In genomic region chr20:44247676-44248419, GRCh38 we compare ENCODE assay signal across 9 cellular contexts. TPM values are rescaled to one million over a fixed set of nuclear protein-coding genes. Genes with fewer than 3 reads are reported as not detected.
A peak's percentile ranks its signal among the peaks of the same experiment; 100 is the strongest.
DNase-seq lines count a peak whose midpoint lies in the region; ATAC-seq, FAIRE-seq and TF ChIP-seq lines count a peak whose summit lies in the region.
"Had no signal": no experiment of that assay in that cellular context is flagged by ENCODE, and none has a peak within 500 bp of the region (broad histone marks: within the 10 kb centered on the region; RNA-seq: fewer than 3 reads in every experiment).

No MANE protein-coding gene starts in this region.

- H3K36me3 ChIP-seq in bronchial epithelial cell (ENCODE audit: control insufficient read depth, insufficient read depth, low read length) = no peaks in the 10 kb centered on the region

- H3K27me3 ChIP-seq in bronchial epithelial cell (ENCODE audit: control insufficient read depth, insufficient read depth, low read length) = peaks cover 9% of the 10 kb centered on the region

- no peak for TF ChIP-seq POLR2A in NB4 (IDR thresholded peaks at IDR 0.05; ENCODE audit: extremely low read depth, insufficient read length)

- no peak overlapping the region for H3K4me3 ChIP-seq in NB4 (ENCODE audit: low read depth, low read length)
- H3K4me3 ChIP-seq in bronchial epithelial cell (ENCODE audit: low read depth, low read length) = no peak overlapping the region

- peak; percentile 55 for TF ChIP-seq CTCF in GM12873 (IDR thresholded peaks at IDR 0.05; ENCODE audit: insufficient read depth, low read depth, low read length, missing control alignments)
- peak; percentile 95 for TF ChIP-seq CTCF in NB4 (IDR thresholded peaks at IDR 0.05; ENCODE audit: low read depth, low read length)
- TF ChIP-seq CTCF in bronchial epithelial cell (IDR thresholded peaks at IDR 0.05; ENCODE audit: insufficient read depth, low read length, severe bottlenecking) = peak; percentile 19

- ATAC-seq in HG03175 (IDR thresholded peaks at IDR 0.05; ENCODE audit: unreplicated experiment) = no peak
- no peak for ATAC-seq in GM21381 (IDR thresholded peaks at IDR 0.05; ENCODE audit: unreplicated experiment)
- no peak for ATAC-seq in HG03097 (IDR thresholded peaks at IDR 0.05; ENCODE audit: low FRiP score, unreplicated experiment)

- peak; percentile 71 for DNase-seq in NB4 (ENCODE audit: low read depth)
- DNase-seq in bronchial epithelial cell (ENCODE audit: low read depth) = peak; percentile 3
- DNase-seq in lung microvascular endothelial cell (ENCODE audit: low read depth in 2 of 2) = peak; percentile 29 to 34
- DNase-seq in NCI-H1417 treated with DMSO at 0.1 percent for 48 hours (lab: John Stamatoyannopoulos, UW) = no peak

- no peak for FAIRE-seq in bronchial epithelial cell (lab: Jason Lieb, UNC)

RNA-seq across cellular contexts. Expression of gene GDAP1L1, which starts 0.7 kb away (rescaled TPM):
- total RNA-seq in bronchial epithelial cell = not detected in 2 replicates
- not detected in 2 replicates for total RNA-seq in lung microvascular endothelial cell
- total RNA-seq: T-helper 1 cell treated with Interleukin-12 subunit alpha and Interleukin-12 subunit beta and Interleukin-4 antibody, amounts not matched to agents 30 ng/mL and 1 ng/mL, for 36 hours had no signal

RNA-seq across cellular contexts. Expression of gene OSER1, which starts 37.3 kb away (rescaled TPM):
- total RNA-seq in bronchial epithelial cell (31.9 and 53.2 TPM in 2 replicates), lung microvascular endothelial cell (30.7 and 38.5 TPM in 2 replicates)

Comparison
In these comparisons a context has a peak if more than half of its experiments do, and no peak if none do; other contexts are left out.
1. CTCF ChIP-seq: peak in every context shown above with its lines; median percentile 95 in NB4; 55 in GM12873; 19 in bronchial epithelial cell.